In genomic region chr1:204320413-204320812, GRCh38 we compare ENCODE assay signal across 2 cellular contexts.
TF ChIP-seq lines count a peak whose summit lies in the region.

No MANE protein-coding gene starts in this region.

TF ChIP-seq in K562, 482 proteins besides CTCF, POLR2A, EP300 and RAD21 (continues in another document):
- TF ChIP-seq, protein P1, sequence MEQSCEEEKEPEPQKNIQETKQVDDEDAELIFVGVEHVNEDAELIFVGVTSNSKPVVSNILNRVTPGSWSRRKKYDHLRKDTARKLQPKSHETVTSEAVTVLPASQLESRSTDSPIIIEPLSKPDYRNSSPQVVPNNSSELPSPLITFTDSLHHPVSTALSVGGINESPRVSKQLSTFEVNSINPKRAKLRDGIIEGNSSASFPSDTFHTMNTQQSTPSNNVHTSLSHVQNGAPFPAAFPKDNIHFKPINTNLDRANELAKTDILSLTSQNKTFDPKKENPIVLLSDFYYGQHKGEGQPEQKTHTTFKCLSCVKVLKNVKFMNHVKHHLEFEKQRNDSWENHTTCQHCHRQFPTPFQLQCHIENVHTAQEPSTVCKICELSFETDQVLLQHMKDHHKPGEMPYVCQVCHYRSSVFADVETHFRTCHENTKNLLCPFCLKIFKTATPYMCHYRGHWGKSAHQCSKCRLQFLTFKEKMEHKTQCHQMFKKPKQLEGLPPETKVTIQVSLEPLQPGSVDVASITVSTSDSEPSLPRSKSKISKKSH (CRISPR knock-in tag; IDR thresholded peaks at IDR 0.05) = no peak
- no peak for TF ChIP-seq ZZZ3 (IDR thresholded peaks at IDR 0.05)
- TF ChIP-seq, protein P2, sequence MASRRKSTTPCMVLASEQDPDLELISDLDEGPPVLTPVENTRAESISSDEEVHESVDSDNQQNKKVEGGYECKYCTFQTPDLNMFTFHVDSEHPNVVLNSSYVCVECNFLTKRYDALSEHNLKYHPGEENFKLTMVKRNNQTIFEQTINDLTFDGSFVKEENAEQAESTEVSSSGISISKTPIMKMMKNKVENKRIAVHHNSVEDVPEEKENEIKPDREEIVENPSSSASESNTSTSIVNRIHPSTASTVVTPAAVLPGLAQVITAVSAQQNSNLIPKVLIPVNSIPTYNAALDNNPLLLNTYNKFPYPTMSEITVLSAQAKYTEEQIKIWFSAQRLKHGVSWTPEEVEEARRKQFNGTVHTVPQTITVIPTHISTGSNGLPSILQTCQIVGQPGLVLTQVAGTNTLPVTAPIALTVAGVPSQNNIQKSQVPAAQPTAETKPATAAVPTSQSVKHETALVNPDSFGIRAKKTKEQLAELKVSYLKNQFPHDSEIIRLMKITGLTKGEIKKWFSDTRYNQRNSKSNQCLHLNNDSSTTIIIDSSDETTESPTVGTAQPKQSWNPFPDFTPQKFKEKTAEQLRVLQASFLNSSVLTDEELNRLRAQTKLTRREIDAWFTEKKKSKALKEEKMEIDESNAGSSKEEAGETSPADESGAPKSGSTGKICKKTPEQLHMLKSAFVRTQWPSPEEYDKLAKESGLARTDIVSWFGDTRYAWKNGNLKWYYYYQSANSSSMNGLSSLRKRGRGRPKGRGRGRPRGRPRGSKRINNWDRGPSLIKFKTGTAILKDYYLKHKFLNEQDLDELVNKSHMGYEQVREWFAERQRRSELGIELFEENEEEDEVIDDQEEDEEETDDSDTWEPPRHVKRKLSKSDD (conservative IDR thresholded peaks at IDR 0.05; ENCODE audit: low read length) = no peak
- TF ChIP-seq, protein P3, sequence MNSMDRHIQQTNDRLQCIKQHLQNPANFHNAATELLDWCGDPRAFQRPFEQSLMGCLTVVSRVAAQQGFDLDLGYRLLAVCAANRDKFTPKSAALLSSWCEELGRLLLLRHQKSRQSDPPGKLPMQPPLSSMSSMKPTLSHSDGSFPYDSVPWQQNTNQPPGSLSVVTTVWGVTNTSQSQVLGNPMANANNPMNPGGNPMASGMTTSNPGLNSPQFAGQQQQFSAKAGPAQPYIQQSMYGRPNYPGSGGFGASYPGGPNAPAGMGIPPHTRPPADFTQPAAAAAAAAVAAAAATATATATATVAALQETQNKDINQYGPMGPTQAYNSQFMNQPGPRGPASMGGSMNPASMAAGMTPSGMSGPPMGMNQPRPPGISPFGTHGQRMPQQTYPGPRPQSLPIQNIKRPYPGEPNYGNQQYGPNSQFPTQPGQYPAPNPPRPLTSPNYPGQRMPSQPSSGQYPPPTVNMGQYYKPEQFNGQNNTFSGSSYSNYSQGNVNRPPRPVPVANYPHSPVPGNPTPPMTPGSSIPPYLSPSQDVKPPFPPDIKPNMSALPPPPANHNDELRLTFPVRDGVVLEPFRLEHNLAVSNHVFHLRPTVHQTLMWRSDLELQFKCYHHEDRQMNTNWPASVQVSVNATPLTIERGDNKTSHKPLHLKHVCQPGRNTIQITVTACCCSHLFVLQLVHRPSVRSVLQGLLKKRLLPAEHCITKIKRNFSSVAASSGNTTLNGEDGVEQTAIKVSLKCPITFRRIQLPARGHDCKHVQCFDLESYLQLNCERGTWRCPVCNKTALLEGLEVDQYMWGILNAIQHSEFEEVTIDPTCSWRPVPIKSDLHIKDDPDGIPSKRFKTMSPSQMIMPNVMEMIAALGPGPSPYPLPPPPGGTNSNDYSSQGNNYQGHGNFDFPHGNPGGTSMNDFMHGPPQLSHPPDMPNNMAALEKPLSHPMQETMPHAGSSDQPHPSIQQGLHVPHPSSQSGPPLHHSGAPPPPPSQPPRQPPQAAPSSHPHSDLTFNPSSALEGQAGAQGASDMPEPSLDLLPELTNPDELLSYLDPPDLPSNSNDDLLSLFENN (IDR thresholded peaks at IDR 0.05; ENCODE audit: low read depth in 2 of 2, low read length in 2 of 2) = no peak
- TF ChIP-seq RNF2 (IDR thresholded peaks at IDR 0.05) = no peak
- no peak for TF ChIP-seq ZNF696 (CRISPR knock-in tag; conservative IDR thresholded peaks at IDR 0.05)
- TF ChIP-seq ZFP91 (CRISPR knock-in tag; IDR thresholded peaks at IDR 0.05) = no peak
- TF ChIP-seq HMG20B (CRISPR knock-in tag; IDR thresholded peaks at IDR 0.05) = no peak
- TF ChIP-seq, protein P4, sequence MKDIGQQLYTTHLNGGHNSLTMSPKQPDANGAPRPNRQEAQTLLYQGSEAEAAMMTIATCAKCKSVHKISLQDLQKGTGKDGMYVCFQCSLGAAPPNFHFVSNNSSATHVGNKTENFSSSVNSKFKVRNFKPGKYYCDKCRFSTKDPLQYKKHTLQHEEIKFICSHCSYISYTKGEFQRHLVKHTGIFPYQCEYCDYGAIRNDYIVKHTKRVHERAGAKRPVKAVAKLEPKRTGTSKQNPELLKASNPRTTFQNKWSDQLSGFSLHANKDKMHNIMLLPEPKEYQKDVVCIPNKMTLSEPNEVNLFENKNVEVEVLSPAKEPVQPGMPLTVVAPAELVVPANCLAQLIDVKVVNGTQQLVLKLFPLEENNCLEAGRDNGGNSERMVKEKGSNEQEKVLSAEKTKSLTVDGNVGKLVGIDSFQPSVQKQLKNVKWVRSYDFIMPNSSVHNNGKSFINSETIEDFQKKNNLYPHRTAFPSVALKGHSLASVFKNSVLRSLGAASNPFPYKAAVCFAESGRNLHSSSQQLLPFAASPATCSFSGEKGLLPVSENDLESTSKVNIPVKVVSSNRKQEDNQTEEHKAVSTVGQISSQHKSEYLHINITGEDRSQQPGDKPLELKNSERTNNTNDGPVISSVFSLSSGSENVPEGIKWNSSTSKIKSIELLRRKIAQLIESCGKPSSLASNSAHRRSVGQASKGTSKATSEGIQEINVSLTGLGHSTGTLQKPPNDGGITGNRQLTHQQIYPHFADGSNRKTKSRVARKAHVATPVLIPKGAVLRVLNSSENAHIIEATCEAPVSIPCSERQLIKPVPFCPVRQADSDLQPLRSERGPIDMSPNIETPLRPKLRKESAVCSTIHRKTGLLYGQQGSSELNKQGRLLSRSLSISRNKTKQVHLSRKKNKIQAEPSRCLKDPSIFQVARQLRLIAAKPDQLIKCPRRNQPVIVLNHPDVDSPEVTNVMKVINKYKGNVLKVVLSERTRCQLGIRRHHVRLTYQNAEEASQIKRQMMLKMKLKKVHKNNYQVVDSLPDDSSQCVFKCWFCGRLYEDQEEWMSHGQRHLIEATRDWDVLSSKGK (CRISPR knock-in tag; IDR thresholded peaks at IDR 0.05) = no peak

TF ChIP-seq in SK-N-SH treated with all-trans-retinoic acid at 6 μM for 48 hours, 23 proteins besides CTCF, POLR2A, EP300 and RAD21 (continued from another document):
- TF ChIP-seq OSR1 (CRISPR knock-in tag; IDR thresholded peaks at IDR 0.05) (no peak), ESRRG (CRISPR knock-in tag; IDR thresholded peaks at IDR 0.05) (no peak), BACH2 (CRISPR knock-in tag; IDR thresholded peaks at IDR 0.05; ENCODE audit: borderline replicate concordance) (no peak), ZFP30 (CRISPR knock-in tag; IDR thresholded peaks at IDR 0.05) (no peak), ZFP3 (CRISPR knock-in tag; IDR thresholded peaks at IDR 0.05) (no peak), RARB (CRISPR knock-in tag; IDR thresholded peaks at IDR 0.05) (no peak)
- TF ChIP-seq, protein P5, sequence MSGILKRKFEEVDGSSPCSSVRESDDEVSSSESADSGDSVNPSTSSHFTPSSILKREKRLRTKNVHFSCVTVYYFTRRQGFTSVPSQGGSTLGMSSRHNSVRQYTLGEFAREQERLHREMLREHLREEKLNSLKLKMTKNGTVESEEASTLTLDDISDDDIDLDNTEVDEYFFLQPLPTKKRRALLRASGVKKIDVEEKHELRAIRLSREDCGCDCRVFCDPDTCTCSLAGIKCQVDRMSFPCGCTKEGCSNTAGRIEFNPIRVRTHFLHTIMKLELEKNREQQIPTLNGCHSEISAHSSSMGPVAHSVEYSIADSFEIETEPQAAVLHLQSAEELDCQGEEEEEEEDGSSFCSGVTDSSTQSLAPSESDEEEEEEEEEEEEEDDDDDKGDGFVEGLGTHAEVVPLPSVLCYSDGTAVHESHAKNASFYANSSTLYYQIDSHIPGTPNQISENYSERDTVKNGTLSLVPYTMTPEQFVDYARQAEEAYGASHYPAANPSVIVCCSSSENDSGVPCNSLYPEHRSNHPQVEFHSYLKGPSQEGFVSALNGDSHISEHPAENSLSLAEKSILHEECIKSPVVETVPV (CRISPR knock-in tag; IDR thresholded peaks at IDR 0.05) = no peak
TF ChIP-seq in SK-N-SH treated with all-trans-retinoic acid at 6 μM for 48 hours: peak in this region for 0.
